ENCODE assay signal across 32 cellular contexts in the genomic region with DNA sequence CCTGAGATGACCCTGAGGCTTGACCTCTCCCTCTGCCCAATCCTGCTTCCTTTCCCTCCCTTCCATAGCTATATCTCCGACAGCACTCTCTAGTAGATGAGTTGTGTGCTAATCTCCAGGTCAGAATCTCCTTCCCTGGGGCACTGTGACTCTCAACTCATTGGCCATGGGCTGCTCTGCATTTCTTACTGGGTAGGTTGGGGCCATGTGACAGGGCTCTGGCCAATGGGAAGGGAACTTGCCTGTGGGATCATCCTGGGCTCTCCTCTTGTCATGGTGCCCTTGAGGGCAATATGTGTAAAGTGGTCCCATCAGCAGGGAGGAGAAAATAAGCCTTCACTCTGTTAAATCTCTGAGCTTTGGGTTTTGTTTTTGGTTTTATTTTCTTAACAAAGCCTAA.
"Had no signal": no experiment of that assay in that cellular context is flagged by ENCODE, and none has a peak within 500 bp of the region (broad histone marks: within the 10 kb centered on the region; RNA-seq: fewer than 3 reads in every experiment).

No MANE protein-coding gene starts in this region.

- H3K36me3 Mint-ChIP-seq: activated CD4-positive, alpha-beta memory T cell treated with anti-CD3 and anti-CD28 coated beads for 36 hours; activated naive CD4-positive, alpha-beta T cell treated with anti-CD3 and anti-CD28 coated beads, Interleukin-2, amount 10 ng/mL, durations not matched to agents 7 days and 5 days; immature natural killer cell; naive thymus-derived CD8-positive, alpha-beta T cell; stimulated activated effector memory CD8-positive, alpha-beta T cell treated with anti-CD3 and anti-CD28 coated beads, Interleukin-12 subunit alpha, Interleukin-12 subunit beta, amount 100 ng/mL, for 72 hours had no signal

- H3K4me1 Mint-ChIP-seq: immature natural killer cell had no signal

- H3K4me3 ChIP-seq: gastroesophageal sphincter, hepatocyte, pancreas, prostate gland, vagina had no signal

- H3K9me3 Mint-ChIP-seq: activated CD4-positive, alpha-beta memory T cell treated with anti-CD3 and anti-CD28 coated beads for 36 hours; activated CD4-positive, alpha-beta T cell treated with anti-CD3 and anti-CD28 coated beads, Interleukin-2, amount 10 ng/mL, durations not matched to agents 24 days and 14 days; activated naive CD4-positive, alpha-beta T cell treated with anti-CD3 and anti-CD28 coated beads, Interleukin-2, amount 10 ng/mL, durations not matched to agents 7 days and 5 days; activated T-helper 1 cell treated with anti-CD3 and anti-CD28 coated beads, Interleukin-12 subunit alpha, Interleukin-12 subunit beta, Interleukin-2, Interleukin-4 antibody, amounts not matched to agents 30 ng/mL and 10 ng/mL and 1 ng/mL, durations not matched to agents 14 hours and 24 hours and 36 hours; immature natural killer cell; naive thymus-derived CD8-positive, alpha-beta T cell; stimulated activated effector memory CD8-positive, alpha-beta T cell treated with anti-CD3 and anti-CD28 coated beads, Interleukin-12 subunit alpha, Interleukin-12 subunit beta, amount 100 ng/mL, for 72 hours had no signal

- H3K36me3 ChIP-seq: gastroesophageal sphincter, pancreas, prostate gland, vagina had no signal

- H3K27ac Mint-ChIP-seq: activated CD4-positive, alpha-beta memory T cell treated with anti-CD3 and anti-CD28 coated beads for 36 hours; activated CD4-positive, alpha-beta T cell treated with anti-CD3 and anti-CD28 coated beads, Interleukin-2, amount 10 ng/mL, durations not matched to agents 24 days and 14 days; activated naive CD4-positive, alpha-beta T cell treated with anti-CD3 and anti-CD28 coated beads, Interleukin-2, amount 10 ng/mL, durations not matched to agents 7 days and 5 days; activated T-helper 1 cell treated with anti-CD3 and anti-CD28 coated beads, Interleukin-12 subunit alpha, Interleukin-12 subunit beta, Interleukin-2, Interleukin-4 antibody, amounts not matched to agents 30 ng/mL and 10 ng/mL and 1 ng/mL, durations not matched to agents 14 hours and 24 hours and 36 hours; immature natural killer cell; stimulated activated effector memory CD8-positive, alpha-beta T cell treated with anti-CD3 and anti-CD28 coated beads, Interleukin-12 subunit alpha, Interleukin-12 subunit beta, amount 100 ng/mL, for 72 hours had no signal

- H3K27me3 ChIP-seq: gastroesophageal sphincter, hepatocyte, pancreas, vagina had no signal

- H3K4me2 ChIP-seq: hepatocyte had no signal

- DNase-seq: activated CD4-positive, alpha-beta memory T cell treated with anti-CD3 and anti-CD28 coated beads for 36 hours; activated CD4-positive, alpha-beta T cell treated with anti-CD3 and anti-CD28 coated beads, Interleukin-2, amount 10 ng/mL, durations not matched to agents 24 days and 14 days; activated CD4-positive, CD25-positive, alpha-beta regulatory T cell treated with anti-CD3 and anti-CD28 coated beads, Interleukin-2, amount 50 U/mL, for 72 hours; activated CD8-positive, alpha-beta memory T cell treated with anti-CD3 and anti-CD28 coated beads, Interleukin-2, amount 50 U/mL, for 4 hours; activated effector memory CD4-positive, alpha-beta T cell treated with anti-CD3 and anti-CD28 coated beads, Interleukin-2, amount 50 U/mL, for 16 hours; activated naive CD4-positive, alpha-beta T cell treated with anti-CD3 and anti-CD28 coated beads, Interleukin-2, amount 10 ng/mL, durations not matched to agents 7 days and 5 days; activated T-cell treated with anti-CD3 and anti-CD28 coated beads, Interleukin-2, amount 50 U/mL, for 1 hour; amygdala; caudate nucleus; cortex of kidney; immature natural killer cell; kidney; left colon; mammary epithelial cell; midbrain; naive thymus-derived CD8-positive, alpha-beta T cell; nucleus accumbens; pancreas; retina; small intestine; stimulated activated CD4-positive, alpha-beta T cell treated with anti-CD3 and anti-CD28 coated beads, Interleukin-4, amount 100 ng/mL, for 24 hours had no signal

- H3K9me3 ChIP-seq: gastroesophageal sphincter, pancreas, prostate gland, vagina had no signal

- H3K79me2 ChIP-seq: hepatocyte had no signal

- H3K4me3 Mint-ChIP-seq: activated CD4-positive, alpha-beta memory T cell treated with anti-CD3 and anti-CD28 coated beads for 36 hours; activated CD4-positive, alpha-beta T cell treated with anti-CD3 and anti-CD28 coated beads, Interleukin-2, amount 10 ng/mL, durations not matched to agents 24 days and 14 days; activated naive CD4-positive, alpha-beta T cell treated with anti-CD3 and anti-CD28 coated beads, Interleukin-2, amount 10 ng/mL, durations not matched to agents 7 days and 5 days; activated T-helper 1 cell treated with anti-CD3 and anti-CD28 coated beads, Interleukin-12 subunit alpha, Interleukin-12 subunit beta, Interleukin-2, Interleukin-4 antibody, amounts not matched to agents 30 ng/mL and 10 ng/mL and 1 ng/mL, durations not matched to agents 14 hours and 24 hours and 36 hours; immature natural killer cell; naive thymus-derived CD8-positive, alpha-beta T cell; neural crest cell; stimulated activated effector memory CD8-positive, alpha-beta T cell treated with anti-CD3 and anti-CD28 coated beads, Interleukin-12 subunit alpha, Interleukin-12 subunit beta, amount 100 ng/mL, for 72 hours had no signal

- H3K27me3 Mint-ChIP-seq: activated CD4-positive, alpha-beta memory T cell treated with anti-CD3 and anti-CD28 coated beads for 36 hours had no signal

- H2AFZ ChIP-seq: hepatocyte had no signal

- H3K4me1 ChIP-seq: gastroesophageal sphincter, pancreas, prostate gland, vagina had no signal

- H3K27ac ChIP-seq: gastroesophageal sphincter, hepatocyte, pancreas, prostate gland, vagina, VCaP had no signal

- FAIRE-seq: endothelial cell of umbilical vein, kidney, pancreas, small intestine, TTC549 had no signal

- ATAC-seq: gastroesophageal sphincter; left colon; naive thymus-derived CD8-positive, alpha-beta T cell; pancreas; sciatic nerve; stimulated activated effector memory CD8-positive, alpha-beta T cell treated with anti-CD3 and anti-CD28 coated beads, Interleukin-12 subunit alpha, Interleukin-12 subunit beta, amount 100 ng/mL, for 72 hours had no signal
